In the genomic region with DNA sequence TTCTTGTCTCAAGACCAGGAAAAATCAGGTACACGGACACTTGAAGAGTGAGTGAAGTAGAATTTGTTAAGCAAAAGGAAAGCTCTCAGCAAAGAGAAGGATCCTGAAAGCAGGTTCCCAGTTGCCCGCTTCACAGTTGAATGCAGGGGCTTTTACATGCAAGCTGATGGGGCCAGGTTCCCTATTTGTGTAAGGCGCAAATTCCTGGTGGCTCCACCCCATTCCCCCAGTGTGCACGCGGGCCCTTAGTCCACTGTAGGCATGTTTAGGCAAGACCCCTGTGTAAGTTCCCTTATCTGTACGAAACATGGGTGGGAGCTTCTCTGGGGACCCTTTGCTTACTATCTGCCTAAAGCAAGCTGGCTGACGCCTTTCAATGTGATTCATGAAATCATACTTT, we compare ENCODE assay signal across 2 cellular contexts.
TF ChIP-seq lines count a peak whose summit lies in the region.

No MANE protein-coding gene starts in this region.

TF ChIP-seq in HEK293, 187 proteins besides CTCF, POLR2A, EP300 and RAD21:
- TF ChIP-seq, protein P1, sequence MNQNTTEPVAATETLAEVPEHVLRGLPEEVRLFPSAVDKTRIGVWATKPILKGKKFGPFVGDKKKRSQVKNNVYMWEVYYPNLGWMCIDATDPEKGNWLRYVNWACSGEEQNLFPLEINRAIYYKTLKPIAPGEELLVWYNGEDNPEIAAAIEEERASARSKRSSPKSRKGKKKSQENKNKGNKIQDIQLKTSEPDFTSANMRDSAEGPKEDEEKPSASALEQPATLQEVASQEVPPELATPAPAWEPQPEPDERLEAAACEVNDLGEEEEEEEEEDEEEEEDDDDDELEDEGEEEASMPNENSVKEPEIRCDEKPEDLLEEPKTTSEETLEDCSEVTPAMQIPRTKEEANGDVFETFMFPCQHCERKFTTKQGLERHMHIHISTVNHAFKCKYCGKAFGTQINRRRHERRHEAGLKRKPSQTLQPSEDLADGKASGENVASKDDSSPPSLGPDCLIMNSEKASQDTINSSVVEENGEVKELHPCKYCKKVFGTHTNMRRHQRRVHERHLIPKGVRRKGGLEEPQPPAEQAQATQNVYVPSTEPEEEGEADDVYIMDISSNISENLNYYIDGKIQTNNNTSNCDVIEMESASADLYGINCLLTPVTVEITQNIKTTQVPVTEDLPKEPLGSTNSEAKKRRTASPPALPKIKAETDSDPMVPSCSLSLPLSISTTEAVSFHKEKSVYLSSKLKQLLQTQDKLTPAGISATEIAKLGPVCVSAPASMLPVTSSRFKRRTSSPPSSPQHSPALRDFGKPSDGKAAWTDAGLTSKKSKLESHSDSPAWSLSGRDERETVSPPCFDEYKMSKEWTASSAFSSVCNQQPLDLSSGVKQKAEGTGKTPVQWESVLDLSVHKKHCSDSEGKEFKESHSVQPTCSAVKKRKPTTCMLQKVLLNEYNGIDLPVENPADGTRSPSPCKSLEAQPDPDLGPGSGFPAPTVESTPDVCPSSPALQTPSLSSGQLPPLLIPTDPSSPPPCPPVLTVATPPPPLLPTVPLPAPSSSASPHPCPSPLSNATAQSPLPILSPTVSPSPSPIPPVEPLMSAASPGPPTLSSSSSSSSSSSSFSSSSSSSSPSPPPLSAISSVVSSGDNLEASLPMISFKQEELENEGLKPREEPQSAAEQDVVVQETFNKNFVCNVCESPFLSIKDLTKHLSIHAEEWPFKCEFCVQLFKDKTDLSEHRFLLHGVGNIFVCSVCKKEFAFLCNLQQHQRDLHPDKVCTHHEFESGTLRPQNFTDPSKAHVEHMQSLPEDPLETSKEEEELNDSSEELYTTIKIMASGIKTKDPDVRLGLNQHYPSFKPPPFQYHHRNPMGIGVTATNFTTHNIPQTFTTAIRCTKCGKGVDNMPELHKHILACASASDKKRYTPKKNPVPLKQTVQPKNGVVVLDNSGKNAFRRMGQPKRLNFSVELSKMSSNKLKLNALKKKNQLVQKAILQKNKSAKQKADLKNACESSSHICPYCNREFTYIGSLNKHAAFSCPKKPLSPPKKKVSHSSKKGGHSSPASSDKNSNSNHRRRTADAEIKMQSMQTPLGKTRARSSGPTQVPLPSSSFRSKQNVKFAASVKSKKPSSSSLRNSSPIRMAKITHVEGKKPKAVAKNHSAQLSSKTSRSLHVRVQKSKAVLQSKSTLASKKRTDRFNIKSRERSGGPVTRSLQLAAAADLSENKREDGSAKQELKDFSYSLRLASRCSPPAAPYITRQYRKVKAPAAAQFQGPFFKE (tag by site-specific recombination; IDR thresholded peaks at IDR 0.05; ENCODE audit: borderline replicate concordance), result no peak
- TF ChIP-seq SETDB1 (IDR thresholded peaks at IDR 0.05; ENCODE audit: insufficient read length, low read length), result peak; percentile 31
- peak; percentile 70 for TF ChIP-seq ZBTB48 (tag by site-specific recombination; IDR thresholded peaks at IDR 0.05)
- TF ChIP-seq ZBTB20 (tag by site-specific recombination; IDR thresholded peaks at IDR 0.05), result 0 out of 2 replicates have a peak, but pooled peaks have one; percentile 25

TF ChIP-seq in H1, 55 proteins besides CTCF, POLR2A, EP300 and RAD21:
- TF ChIP-seq SIRT6 (IDR thresholded peaks at IDR 0.05; ENCODE audit: low read length) (no peak), TEAD4 (IDR thresholded peaks at IDR 0.05; ENCODE audit: low read depth, low read length) (no peak), TAF1 (IDR thresholded peaks at IDR 0.05; ENCODE audit: low read depth, low read length) (no peak), SP1 (IDR thresholded peaks at IDR 0.05; ENCODE audit: low read depth, low read length) (no peak), KDM5A (IDR thresholded peaks at IDR 0.05; ENCODE audit: low read length) (no peak), SRF (IDR thresholded peaks at IDR 0.05; ENCODE audit: low read depth, low read length) (no peak), JUN (IDR thresholded peaks at IDR 0.05; ENCODE audit: low read depth, low read length) (no peak), RFX5 (IDR thresholded peaks at IDR 0.05; ENCODE audit: borderline replicate concordance, low read depth, low read length) (no peak), POLR2AphosphoS5 (IDR thresholded peaks at IDR 0.05; ENCODE audit: low read depth, low read length) (no peak), PHF8 (conservative IDR thresholded peaks at IDR 0.05; ENCODE audit: low read depth, low read length) (no peak), RXRA (IDR thresholded peaks at IDR 0.05; ENCODE audit: insufficient read depth, low read depth, low read length) (no peak)
